20 cellular contexts compared by ENCODE assay signal in genomic region chr18:13760047-13760446, GRCh38.
"Had no signal": no experiment of that assay in that cellular context is flagged by ENCODE, and none has a peak within 500 bp of the region (broad histone marks: within the 10 kb centered on the region; RNA-seq: fewer than 3 reads in every experiment).

No MANE protein-coding gene starts in this region.

- H3K27ac ChIP-seq: coronary artery, dorsolateral prefrontal cortex, esophagus muscularis mucosa, foreskin keratinocyte, gastroesophageal sphincter, hepatocyte, left lung, lower lobe of right lung had no signal

- ATAC-seq: foreskin keratinocyte, gastroesophageal sphincter, left lung, left ventricle myocardium superior, lower lobe of right lung, mucosa of descending colon had no signal

- DNase-seq: dermis blood vessel endothelial cell; dorsolateral prefrontal cortex; effector CD4-positive, alpha-beta T cell; effector memory CD4-positive, alpha-beta T cell; foreskin keratinocyte; heart left ventricle; hypothalamus; immature natural killer cell; islet precursor cell; kidney; kidney glomerular epithelial cell; left lung; left ventricle myocardium superior; lower lobe of right lung; mesenchymal stem cell; mucosa of descending colon had no signal

- H3K4me1 ChIP-seq: esophagus muscularis mucosa, foreskin keratinocyte, gastroesophageal sphincter, left lung, lower lobe of right lung had no signal

- H3K4me3 ChIP-seq: coronary artery, dorsolateral prefrontal cortex, esophagus muscularis mucosa, gastroesophageal sphincter, heart left ventricle, hepatocyte, left lung, lower lobe of right lung, mucosa of descending colon had no signal

- H3K9me3 ChIP-seq: esophagus muscularis mucosa, mucosa of descending colon had no signal

- H3K27me3 ChIP-seq: dorsolateral prefrontal cortex, esophagus muscularis mucosa, foreskin keratinocyte, gastroesophageal sphincter, heart left ventricle, hepatocyte, left lung had no signal
